ENCODE assay signal across 8 cellular contexts in the genomic region with DNA sequence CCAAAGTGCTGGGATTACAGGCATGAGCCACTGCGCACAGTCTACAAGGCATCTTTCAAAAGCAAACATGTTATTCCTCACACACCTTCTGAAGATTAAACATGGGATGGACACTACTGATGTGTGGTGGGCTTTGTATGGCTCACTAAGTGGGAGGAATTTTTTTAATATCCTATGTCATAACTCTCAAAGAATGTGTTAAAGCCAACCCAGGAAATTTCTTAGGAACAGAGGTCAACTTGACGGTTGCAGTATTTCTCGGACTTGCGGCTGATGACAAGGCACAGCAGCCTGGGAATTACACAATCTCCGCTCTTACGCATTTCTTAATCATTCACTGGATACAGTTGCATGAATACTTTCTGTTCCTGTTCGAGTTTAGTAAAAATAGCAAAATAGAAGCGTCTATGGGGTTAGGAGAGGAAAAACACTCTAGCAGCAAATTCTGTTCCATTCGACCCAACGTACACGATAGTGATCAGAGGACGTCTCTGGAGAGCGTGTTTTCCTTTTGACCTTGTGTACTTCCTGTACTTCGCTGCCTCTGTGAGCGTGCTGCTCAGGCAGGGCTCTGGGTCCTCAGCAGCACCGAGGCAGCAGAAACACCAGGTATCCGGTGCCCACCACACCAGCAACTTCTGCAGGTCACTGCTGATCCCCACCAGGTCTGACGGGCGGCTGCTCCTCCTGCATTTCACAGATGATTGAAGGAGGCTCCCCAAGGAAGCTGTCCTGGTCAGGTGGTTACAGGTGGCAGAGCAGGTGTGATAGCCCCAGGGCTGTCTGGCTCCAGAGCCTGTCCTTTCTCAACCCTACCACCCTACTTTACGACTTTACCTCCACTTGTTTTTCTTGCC. TPM values are rescaled to one million over a fixed set of nuclear protein-coding genes. Genes with fewer than 3 reads are reported as not detected.
DNase-seq lines count a peak whose midpoint lies in the region; ATAC-seq and TF ChIP-seq lines count a peak whose summit lies in the region.

No MANE protein-coding gene starts in this region.

- 26% methylated on average over 20 of the region's 20 CpGs for WGBS in liver

- H3K4me1 ChIP-seq in liver (ENCODE audit: control insufficient read depth in 4 of 4, insufficient read depth in 4 of 4, low read length in 3 of 4) (peaks cover 0 to 8% (median 0%) of the 10 kb centered on the region in 4 donors), subcutaneous abdominal adipose tissue (ENCODE audit: control insufficient read depth in 5 of 5, insufficient read depth in 5 of 5, low read length in 5 of 5) (peaks cover 11 to 63% (median 57%) of the 10 kb centered on the region in 5 donors)

- H3K9me3 ChIP-seq in liver (ENCODE audit: control insufficient read depth in 4 of 4, low read length in 3 of 4) (no peaks in the 10 kb centered on the region), subcutaneous abdominal adipose tissue (ENCODE audit: control insufficient read depth in 5 of 5, low read length in 5 of 5) (no peaks in the 10 kb centered on the region)

- peaks cover 2% of the 10 kb centered on the region for H3K36me3 Mint-ChIP-seq in central memory CD8-positive, alpha-beta T cell (ENCODE audit: insufficient read depth)

- peak overlapping the region in 1 of 2 donors; percentile 76 for H3K9ac ChIP-seq in liver (ENCODE audit: low read depth in 1 of 2, low read length in 2 of 2)
- peak overlapping the region; percentile 0 to 79 (median 50) for H3K9ac ChIP-seq in subcutaneous abdominal adipose tissue (ENCODE audit: low read length in 5 of 5)

- no peaks in the 10 kb centered on the region for H3K9me3 Mint-ChIP-seq in central memory CD8-positive, alpha-beta T cell

- H3K36me3 ChIP-seq in liver (ENCODE audit: control insufficient read depth in 4 of 4, insufficient read depth in 3 of 4, low read depth in 1 of 4, low read length in 3 of 4), result no peaks in the 10 kb centered on the region
- H3K36me3 ChIP-seq in subcutaneous abdominal adipose tissue (ENCODE audit: control insufficient read depth in 5 of 5, insufficient read depth in 5 of 5, low read length in 5 of 5), result no peaks in the 10 kb centered on the region

- peak overlapping the region; percentile 55 for H3K4me3 Mint-ChIP-seq in central memory CD8-positive, alpha-beta T cell

- H3K27ac ChIP-seq in liver (ENCODE audit: low read depth in 1 of 2, low read length in 2 of 2), result peak overlapping the region; percentile 74 to 96
- H3K27ac ChIP-seq in subcutaneous abdominal adipose tissue (ENCODE audit: low read depth, low read length), result peak overlapping the region; percentile 94

- TF ChIP-seq RAD21 in liver (IDR thresholded peaks at IDR 0.05), result peak; percentile 47 to 50

- peak overlapping the region in 2 of 3 donors; percentile 12 to 46 for H3K4me3 ChIP-seq in liver (ENCODE audit: low read depth in 1 of 3, low read length in 3 of 3)
- H3K4me3 ChIP-seq in subcutaneous abdominal adipose tissue (ENCODE audit: low read depth in 1 of 5, low read length in 5 of 5), result peak overlapping the region; percentile 10 to 77 (median 54)

- ATAC-seq in HG03103 (IDR thresholded peaks at IDR 0.05; ENCODE audit: low read depth, unreplicated experiment), result peak; percentile 54
- ATAC-seq in SK-N-SH treated with all-trans-retinoic acid at 6 μM for 48 hours, result peak; percentile 67
- ATAC-seq in central memory CD8-positive, alpha-beta T cell (replicated peaks; ENCODE audit: extremely low read depth, poor library complexity, severe bottlenecking), result peak; percentile 75

- H3K27me3 Mint-ChIP-seq in central memory CD8-positive, alpha-beta T cell, result no peaks in the 10 kb centered on the region

- H3K27me3 ChIP-seq in liver (ENCODE audit: control insufficient read depth in 4 of 4, insufficient read depth in 4 of 4, low read length in 3 of 4), result no peaks in the 10 kb centered on the region
- H3K27me3 ChIP-seq in subcutaneous abdominal adipose tissue (ENCODE audit: control insufficient read depth in 5 of 5, insufficient read depth in 4 of 5, low read length in 5 of 5), result no peaks in the 10 kb centered on the region

- DNase-seq in activated gamma-delta T cell treated with Interleukin-2 at 50 U/mL for 16 hours, result peak; percentile 37
- DNase-seq in activated gamma-delta T cell (lab: John Stamatoyannopoulos, UW), result no peak
- peak in 1 of 2 donors; percentile 18 for DNase-seq in central memory CD8-positive, alpha-beta T cell (ENCODE audit: low spot score in 2 of 2)
- DNase-seq in effector CD8-positive, alpha-beta T cell (lab: John Stamatoyannopoulos, UW), result no peak

- peak overlapping the region; percentile 42 for H3K27ac Mint-ChIP-seq in central memory CD8-positive, alpha-beta T cell (ENCODE audit: low read depth)

- H3K4me1 Mint-ChIP-seq in central memory CD8-positive, alpha-beta T cell, result peaks cover 39% of the 10 kb centered on the region

- TF ChIP-seq CTCF in liver (IDR thresholded peaks at IDR 0.05; ENCODE audit: low read depth, low read length, missing input control), result no peak

TF ChIP-seq in SK-N-SH treated with all-trans-retinoic acid at 6 μM for 48 hours, 23 proteins besides CTCF, POLR2A, EP300 and RAD21 (continues in another document):
- TF ChIP-seq TOX (CRISPR knock-in tag; IDR thresholded peaks at IDR 0.05; ENCODE audit: borderline replicate concordance) (no peak), OSR1 (CRISPR knock-in tag; IDR thresholded peaks at IDR 0.05) (no peak), PPARA (CRISPR knock-in tag; IDR thresholded peaks at IDR 0.05; ENCODE audit: borderline replicate concordance) (no peak), TSHZ2 (CRISPR knock-in tag; IDR thresholded peaks at IDR 0.05) (no peak), TCF4 (CRISPR knock-in tag; IDR thresholded peaks at IDR 0.05; ENCODE audit: borderline replicate concordance) (no peak), ZFP3 (CRISPR knock-in tag; IDR thresholded peaks at IDR 0.05) (no peak), ISL1 (CRISPR knock-in tag; IDR thresholded peaks at IDR 0.05) (no peak), ZC3H10 (CRISPR knock-in tag; IDR thresholded peaks at IDR 0.05) (no peak)

TF ChIP-seq in liver, 16 proteins besides CTCF, POLR2A, EP300 and RAD21:
- TF ChIP-seq ATF3 (IDR thresholded peaks at IDR 0.05) (no peak), NR2F2 (IDR thresholded peaks at IDR 0.05) (peak; percentile 98), JUND (IDR thresholded peaks at IDR 0.05) (peak in 1 of 2 donors; percentile 38), GABPA (IDR thresholded peaks at IDR 0.05 in 1 of 2, conservative IDR thresholded peaks at IDR 0.05 in 1 of 2) (no peak), FOXA2 (IDR thresholded peaks at IDR 0.05) (no peak), TAF1 (conservative IDR thresholded peaks at IDR 0.05) (no peak), HNF4A (conservative IDR thresholded peaks at IDR 0.05) (peak in 1 of 2 donors; percentile 18), RXRA (IDR thresholded peaks at IDR 0.05) (peak; percentile 61 to 62), MAX (IDR thresholded peaks at IDR 0.05) (peak; percentile 41), FOXA1 (IDR thresholded peaks at IDR 0.05) (no peak), YY1 (IDR thresholded peaks at IDR 0.05) (peak; percentile 22), SP1 (IDR thresholded peaks at IDR 0.05) (peak; percentile 90)
- TF ChIP-seq, protein P1, sequence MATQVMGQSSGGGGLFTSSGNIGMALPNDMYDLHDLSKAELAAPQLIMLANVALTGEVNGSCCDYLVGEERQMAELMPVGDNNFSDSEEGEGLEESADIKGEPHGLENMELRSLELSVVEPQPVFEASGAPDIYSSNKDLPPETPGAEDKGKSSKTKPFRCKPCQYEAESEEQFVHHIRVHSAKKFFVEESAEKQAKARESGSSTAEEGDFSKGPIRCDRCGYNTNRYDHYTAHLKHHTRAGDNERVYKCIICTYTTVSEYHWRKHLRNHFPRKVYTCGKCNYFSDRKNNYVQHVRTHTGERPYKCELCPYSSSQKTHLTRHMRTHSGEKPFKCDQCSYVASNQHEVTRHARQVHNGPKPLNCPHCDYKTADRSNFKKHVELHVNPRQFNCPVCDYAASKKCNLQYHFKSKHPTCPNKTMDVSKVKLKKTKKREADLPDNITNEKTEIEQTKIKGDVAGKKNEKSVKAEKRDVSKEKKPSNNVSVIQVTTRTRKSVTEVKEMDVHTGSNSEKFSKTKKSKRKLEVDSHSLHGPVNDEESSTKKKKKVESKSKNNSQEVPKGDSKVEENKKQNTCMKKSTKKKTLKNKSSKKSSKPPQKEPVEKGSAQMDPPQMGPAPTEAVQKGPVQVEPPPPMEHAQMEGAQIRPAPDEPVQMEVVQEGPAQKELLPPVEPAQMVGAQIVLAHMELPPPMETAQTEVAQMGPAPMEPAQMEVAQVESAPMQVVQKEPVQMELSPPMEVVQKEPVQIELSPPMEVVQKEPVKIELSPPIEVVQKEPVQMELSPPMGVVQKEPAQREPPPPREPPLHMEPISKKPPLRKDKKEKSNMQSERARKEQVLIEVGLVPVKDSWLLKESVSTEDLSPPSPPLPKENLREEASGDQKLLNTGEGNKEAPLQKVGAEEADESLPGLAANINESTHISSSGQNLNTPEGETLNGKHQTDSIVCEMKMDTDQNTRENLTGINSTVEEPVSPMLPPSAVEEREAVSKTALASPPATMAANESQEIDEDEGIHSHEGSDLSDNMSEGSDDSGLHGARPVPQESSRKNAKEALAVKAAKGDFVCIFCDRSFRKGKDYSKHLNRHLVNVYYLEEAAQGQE (IDR thresholded peaks at IDR 0.05), result peak; percentile 27
- TF ChIP-seq, protein P2, sequence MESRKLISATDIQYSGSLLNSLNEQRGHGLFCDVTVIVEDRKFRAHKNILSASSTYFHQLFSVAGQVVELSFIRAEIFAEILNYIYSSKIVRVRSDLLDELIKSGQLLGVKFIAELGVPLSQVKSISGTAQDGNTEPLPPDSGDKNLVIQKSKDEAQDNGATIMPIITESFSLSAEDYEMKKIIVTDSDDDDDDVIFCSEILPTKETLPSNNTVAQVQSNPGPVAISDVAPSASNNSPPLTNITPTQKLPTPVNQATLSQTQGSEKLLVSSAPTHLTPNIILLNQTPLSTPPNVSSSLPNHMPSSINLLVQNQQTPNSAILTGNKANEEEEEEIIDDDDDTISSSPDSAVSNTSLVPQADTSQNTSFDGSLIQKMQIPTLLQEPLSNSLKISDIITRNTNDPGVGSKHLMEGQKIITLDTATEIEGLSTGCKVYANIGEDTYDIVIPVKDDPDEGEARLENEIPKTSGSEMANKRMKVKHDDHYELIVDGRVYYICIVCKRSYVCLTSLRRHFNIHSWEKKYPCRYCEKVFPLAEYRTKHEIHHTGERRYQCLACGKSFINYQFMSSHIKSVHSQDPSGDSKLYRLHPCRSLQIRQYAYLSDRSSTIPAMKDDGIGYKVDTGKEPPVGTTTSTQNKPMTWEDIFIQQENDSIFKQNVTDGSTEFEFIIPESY (IDR thresholded peaks at IDR 0.05), result no peak
TF ChIP-seq in liver: peak in this region for 8.

RNA-seq across cellular contexts. Expression of gene SRGN, which starts 26.4 kb away (rescaled TPM):
- 100 to 1,000 TPM in 1 of 2 donors, 10 to 100 TPM in 1; 32.2 to 305 TPM for total RNA-seq in liver
- 10 to 100 TPM; 19.5 to 50.3 TPM for polyA plus RNA-seq in liver
